ENCODE assay signal across 18 cellular contexts in genomic region chr2:215866594-215866993, GRCh38.
"Had no signal": no experiment of that assay in that cellular context is flagged by ENCODE, and none has a peak within 500 bp of the region (broad histone marks: within the 10 kb centered on the region; RNA-seq: fewer than 3 reads in every experiment).

No MANE protein-coding gene starts in this region.

- DNase-seq: effector CD4-positive, alpha-beta T cell; foreskin melanocyte; head of caudate nucleus; left colon; right cardiac atrium; spleen; stimulated activated CD4-positive, alpha-beta T cell treated with anti-CD3 and anti-CD28 coated beads, Interleukin-15, amount 100 ng/mL, for 24 hours; stimulated activated CD4-positive, alpha-beta T cell treated with anti-CD3 and anti-CD28 coated beads, Interleukin-1b, Interleukin-23, amount 100 ng/mL, for 48 hours; stimulated activated CD4-positive, alpha-beta T cell treated with anti-CD3 and anti-CD28 coated beads, Interleukin-4, amount 100 ng/mL, for 24 hours; tibial artery; upper lobe of right lung had no signal

- H3K36me3 ChIP-seq: neutrophil, spleen, tibial artery, upper lobe of right lung, vagina had no signal

- H3K9me3 ChIP-seq: neutrophil, spleen, tibial artery, upper lobe of right lung, vagina had no signal

- H3K27me3 ChIP-seq: hepatocyte, neutrophil, tibial artery, upper lobe of right lung, vagina had no signal

- H3K4me3 Mint-ChIP-seq: natural killer cell treated with Interleukin-12 subunit alpha and Interleukin-12 subunit beta and Interleukin-15 and Interleukin-18, amount 100 ng/mL, for 72 hours; stimulated activated memory B cell treated with anti-CD40 and anti-IgM and Interleukin-4, amounts not matched to agents 10 μg/mL and 1 μg/mL and 100 μg/mL, for 72 hours; stimulated activated naive CD8-positive, alpha-beta T cell treated with anti-CD3 and anti-CD28 coated beads, Interleukin-15, Interleukin-2, amounts not matched to agents 100 ng/mL and 50 ng/mL, for 24 hours had no signal

- H3K4me1 ChIP-seq: spleen, upper lobe of right lung, vagina had no signal

- H3K4me3 ChIP-seq: coronary artery, hepatocyte, spleen, tibial artery, upper lobe of right lung, vagina had no signal

- H3K36me3 Mint-ChIP-seq: natural killer cell treated with Interleukin-12 subunit alpha and Interleukin-12 subunit beta and Interleukin-15 and Interleukin-18, amount 100 ng/mL, for 72 hours; stimulated activated memory B cell treated with anti-CD40 and anti-IgM and Interleukin-4, amounts not matched to agents 10 μg/mL and 1 μg/mL and 100 μg/mL, for 72 hours had no signal

- H3K27ac Mint-ChIP-seq: natural killer cell treated with Interleukin-12 subunit alpha and Interleukin-12 subunit beta and Interleukin-15 and Interleukin-18, amount 100 ng/mL, for 72 hours; stimulated activated memory B cell treated with anti-CD40 and anti-IgM and Interleukin-4, amounts not matched to agents 10 μg/mL and 1 μg/mL and 100 μg/mL, for 72 hours; stimulated activated naive CD8-positive, alpha-beta T cell treated with anti-CD3 and anti-CD28 coated beads, Interleukin-15, Interleukin-2, amounts not matched to agents 100 ng/mL and 50 ng/mL, for 24 hours had no signal

- H3K9me3 Mint-ChIP-seq: natural killer cell treated with Interleukin-12 subunit alpha and Interleukin-12 subunit beta and Interleukin-15 and Interleukin-18, amount 100 ng/mL, for 72 hours; stimulated activated memory B cell treated with anti-CD40 and anti-IgM and Interleukin-4, amounts not matched to agents 10 μg/mL and 1 μg/mL and 100 μg/mL, for 72 hours; stimulated activated naive CD8-positive, alpha-beta T cell treated with anti-CD3 and anti-CD28 coated beads, Interleukin-15, Interleukin-2, amounts not matched to agents 100 ng/mL and 50 ng/mL, for 24 hours had no signal

- H3K4me1 Mint-ChIP-seq: stimulated activated memory B cell treated with anti-CD40 and anti-IgM and Interleukin-4, amounts not matched to agents 10 μg/mL and 1 μg/mL and 100 μg/mL, for 72 hours had no signal

- ATAC-seq: left colon; natural killer cell treated with Interleukin-12 subunit alpha and Interleukin-12 subunit beta and Interleukin-15 and Interleukin-18, amount 100 ng/mL, for 72 hours; right cardiac atrium; stimulated activated memory B cell treated with anti-CD40 and anti-IgM and Interleukin-4, amounts not matched to agents 10 μg/mL and 1 μg/mL and 100 μg/mL, for 72 hours; upper lobe of right lung had no signal

- H3K4me2 ChIP-seq: hepatocyte had no signal

- H3K27ac ChIP-seq: coronary artery, hepatocyte, neutrophil, spleen, tibial artery, upper lobe of right lung, vagina had no signal

- H2AFZ ChIP-seq: hepatocyte had no signal

- H3K79me2 ChIP-seq: hepatocyte had no signal
